Comparison of ENCODE assay signal across 14 cellular contexts in genomic region chr20:10861086-10861485, GRCh38.
DNase-seq lines count a peak whose midpoint lies in the region; ATAC-seq lines count a peak whose summit lies in the region.
"Had no signal": no experiment of that assay in that cellular context is flagged by ENCODE, and none has a peak within 500 bp of the region (broad histone marks: within the 10 kb centered on the region; RNA-seq: fewer than 3 reads in every experiment).

No MANE protein-coding gene starts in this region.

- no peaks in the 10 kb centered on the region for H3K4me1 Mint-ChIP-seq in stimulated activated naive CD8-positive, alpha-beta T cell treated with anti-CD3 and anti-CD28 coated beads, Interleukin-15, amount 100 ng/mL, for 72 hours

- no peaks in the 10 kb centered on the region for H3K27me3 Mint-ChIP-seq in stimulated activated naive CD8-positive, alpha-beta T cell treated with anti-CD3 and anti-CD28 coated beads, Interleukin-15, amount 100 ng/mL, for 72 hours

- peaks cover 17 to 18% of the 10 kb centered on the region in 2 donors for H3K9me3 Mint-ChIP-seq in stimulated activated naive CD8-positive, alpha-beta T cell treated with anti-CD3 and anti-CD28 coated beads, Interleukin-15, amount 100 ng/mL, for 72 hours

- H3K9me3 ChIP-seq in SJSA1 (replicated peaks): peaks cover 2% of the 10 kb centered on the region; the same call in 1 of the 2 replicates
- H3K9me3 ChIP-seq: ascending aorta, right lobe of liver had no signal

- peak; percentile 53 for ATAC-seq in stimulated activated naive CD8-positive, alpha-beta T cell treated with anti-CD3 and anti-CD28 coated beads, Interleukin-15, amount 100 ng/mL, for 72 hours
- no peak for ATAC-seq in stimulated activated naive CD8-positive, alpha-beta T cell treated with anti-CD3 and anti-CD28 coated beads, Interleukin-15, Interleukin-2, amounts not matched to agents 100 U/mL and 50 U/mL, for 24 hours
- ATAC-seq: right lobe of liver had no signal

- H3K4me3 ChIP-seq in SJSA1: no peak overlapping the region
- H3K4me3 ChIP-seq: ascending aorta, right lobe of liver had no signal

- no peak overlapping the region for H3K4me3 Mint-ChIP-seq in stimulated activated naive CD8-positive, alpha-beta T cell treated with anti-CD3 and anti-CD28 coated beads, Interleukin-15, amount 100 ng/mL, for 72 hours

- peak overlapping the region; percentile 32 for H3K27ac ChIP-seq in SJSA1
- H3K27ac ChIP-seq: right lobe of liver, WERI-Rb-1 had no signal

- DNase-seq in stimulated activated naive CD8-positive, alpha-beta T cell treated with anti-CD3 and anti-CD28 coated beads, Interleukin-15, amount 100 ng/mL, for 72 hours: no peak
- no peak for DNase-seq in stimulated activated naive CD8-positive, alpha-beta T cell treated with anti-CD3 and anti-CD28 coated beads, Interleukin-15, Interleukin-2, amounts not matched to agents 100 U/mL and 50 U/mL, for 24 hours
- DNase-seq in SJSA1 (ENCODE audit: low read depth in 1 of 2, low spot score in 2 of 2) (peak in 1 of 2 experiments; percentile 53), fibroblast of gingiva (ENCODE audit: low read depth) (peak; percentile 64), iPS-NIHi7 (ENCODE audit: extremely low spot score) (no peak), DMS79 treated with DMSO at 0.1 percent for 48 hours (lab: John Stamatoyannopoulos, UW) (no peak), DMS79 (lab: John Stamatoyannopoulos, UW) (no peak)
- no peak for DNase-seq in stimulated activated CD4-positive, alpha-beta T cell treated with anti-CD3 and anti-CD28 coated beads, Interleukin-1b, Interleukin-23, amount 100 ng/mL, for 48 hours
- DNase-seq: 8988T, Kasumi-1, right lobe of liver, RPMI8226, WERI-Rb-1 had no signal

- no peaks in the 10 kb centered on the region for H3K27me3 ChIP-seq in SJSA1 (replicated peaks)
- H3K27me3 ChIP-seq: ascending aorta, right lobe of liver had no signal

- H3K36me3 ChIP-seq in SJSA1: no peaks in the 10 kb centered on the region
- H3K36me3 ChIP-seq: ascending aorta, right lobe of liver, WERI-Rb-1 had no signal

- H3K27ac Mint-ChIP-seq in stimulated activated naive CD8-positive, alpha-beta T cell treated with anti-CD3 and anti-CD28 coated beads, Interleukin-15, amount 100 ng/mL, for 72 hours: no peak overlapping the region

- H3K4me1 ChIP-seq in SJSA1 (replicated peaks): peaks cover 52% of the 10 kb centered on the region
